Comparison of ENCODE assay signal across 8 cellular contexts in the genomic region with DNA sequence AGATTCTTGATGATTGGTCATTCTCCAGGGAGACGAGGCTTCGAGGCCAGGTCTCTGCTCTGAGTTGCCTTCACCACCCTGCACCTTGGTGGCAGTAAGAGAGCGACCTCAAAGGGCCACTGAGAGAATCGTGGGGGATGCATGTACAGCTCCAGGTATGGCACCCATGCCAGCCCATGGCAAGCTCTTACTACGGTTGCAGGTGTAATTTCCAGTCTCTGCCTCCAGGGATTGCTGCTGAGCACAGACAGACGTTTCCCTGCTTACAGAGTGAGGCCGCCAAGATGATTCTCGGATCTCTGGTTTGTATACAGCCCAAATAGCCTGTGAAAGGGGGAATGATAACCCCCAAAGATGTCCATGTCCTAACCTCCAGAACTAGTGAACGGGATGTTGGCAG. TPM values are rescaled to one million over a fixed set of nuclear protein-coding genes. Genes with fewer than 3 reads are reported as not detected.
DNase-seq lines count a peak whose midpoint lies in the region; ATAC-seq, FAIRE-seq and TF ChIP-seq lines count a peak whose summit lies in the region.

No MANE protein-coding gene starts in this region.

- CTCF ChIA-PET in H1 (lab: Charles Lee; ENCODE audit: partially characterized antibody): interaction anchor here (0.6 to 7.7 kb wide), 43 partner anchors 11 to 300 kb away, joined by 3 to 211 read pairs (median 4); a partner anchor contains a TSS

- H3K4me3 Mint-ChIP-seq in progenitor cell of endocrine pancreas (ENCODE audit: low read depth): no peak overlapping the region

- no peak overlapping the region; the same call in 1 of the 2 replicates for H3K18ac ChIP-seq in H1 (ENCODE audit: extremely low read depth, low read length)

- peak overlapping the region; percentile 0 for H3K27ac Mint-ChIP-seq in progenitor cell of endocrine pancreas

- no peak overlapping the region for H2BK120ac ChIP-seq in H1 (replicated peaks; ENCODE audit: low read depth, low read length)

- no peaks in the 10 kb centered on the region for H3K9me2 ChIP-seq in Loucy (replicated peaks; ENCODE audit: low read depth, low read length)

- H4K20me1 ChIP-seq in Loucy (ENCODE audit: insufficient read depth, low read length, poor library complexity, severe bottlenecking): no peaks in the 10 kb centered on the region
- H4K20me1 ChIP-seq in H1 (replicated peaks in 1 of 2; ENCODE audit: control insufficient read depth in 1 of 2, insufficient read depth in 2 of 2, low read length in 2 of 2): no peaks in the 10 kb centered on the region

- H3K9me3 ChIP-seq in Loucy (ENCODE audit: insufficient read depth, low read depth, low read length): no peaks in the 10 kb centered on the region
- no peaks in the 10 kb centered on the region for H3K9me3 ChIP-seq in H1 (ENCODE audit: insufficient read depth in 2 of 2, low read depth in 1 of 2, low read length in 1 of 2)
- H3K9me3 ChIP-seq in gastroesophageal sphincter: no peaks in the 10 kb centered on the region

- H3K27me3 ChIP-seq in Loucy (ENCODE audit: insufficient read depth, low read length, poor library complexity, severe bottlenecking): no peaks in the 10 kb centered on the region
- no peaks in the 10 kb centered on the region for H3K27me3 ChIP-seq in H1 (replicated peaks in 1 of 4; ENCODE audit: control insufficient read depth in 3 of 4, extremely low read depth in 1 of 4, insufficient read depth in 3 of 4, low read length in 3 of 4)
- H3K27me3 ChIP-seq in gastroesophageal sphincter: peaks cover 20% of the 10 kb centered on the region

- H3K56ac ChIP-seq in H1 (replicated peaks; ENCODE audit: insufficient read length, low read depth, low read length): no peak overlapping the region

- H3K23me2 ChIP-seq in H1 (ENCODE audit: low read depth, low read length): no peaks in the 10 kb centered on the region

- peaks cover 36% of the 10 kb centered on the region for H3K27me3 Mint-ChIP-seq in progenitor cell of endocrine pancreas

- H3K4me3 ChIP-seq in Loucy (ENCODE audit: low read length, poor library complexity, severe bottlenecking): no peak overlapping the region
- no peak overlapping the region for H3K4me3 ChIP-seq in H1 (ENCODE audit: extremely low read depth in 1 of 4, insufficient read depth in 2 of 4, low read depth in 3 of 4, low read length in 4 of 4)
- H3K4me3 ChIP-seq in gastroesophageal sphincter: no peak overlapping the region

- TF ChIP-seq EP300 in H1 (IDR thresholded peaks at IDR 0.05; ENCODE audit: borderline replicate concordance in 1 of 2, low read depth in 2 of 2, low read length in 2 of 2) (no peak), gastroesophageal sphincter (IDR thresholded peaks at IDR 0.05) (no peak)

- H2BK12ac ChIP-seq in H1 (ENCODE audit: low read depth, low read length): no peak overlapping the region

- H3K79me2 ChIP-seq in Loucy (ENCODE audit: insufficient read depth, low read length) (no peaks in the 10 kb centered on the region), H1 (ENCODE audit: control insufficient read depth in 1 of 2, insufficient read depth in 2 of 2, low read length in 2 of 2) (no peaks in the 10 kb centered on the region)

- H3K9me3 Mint-ChIP-seq in progenitor cell of endocrine pancreas (ENCODE audit: low read depth): no peaks in the 10 kb centered on the region

- no peak overlapping the region for H3K23ac ChIP-seq in H1 (ENCODE audit: insufficient read length)

- H2BK5ac ChIP-seq in H1 (ENCODE audit: low read depth, low read length): no peak overlapping the region

- no peak overlapping the region for H4K91ac ChIP-seq in H1 (replicated peaks; ENCODE audit: insufficient read length, low read length)

- no peak overlapping the region for H3K27ac ChIP-seq in H1 (ENCODE audit: low read depth, low read length)
- H3K27ac ChIP-seq in gastroesophageal sphincter: no peak overlapping the region

- TF ChIP-seq CTCF in Loucy (conservative IDR thresholded peaks at IDR 0.05; ENCODE audit: low read length) (peak; percentile 60), H1 (IDR thresholded peaks at IDR 0.05; ENCODE audit: control extremely low read depth in 1 of 3, insufficient read depth in 1 of 3, low read depth in 1 of 3, low read length in 3 of 3) (peak; percentile 64 to 71 (median 67)), progenitor cell of endocrine pancreas (IDR thresholded peaks at IDR 0.05; ENCODE audit: unreplicated experiment) (peak; percentile 62), gastroesophageal sphincter (IDR thresholded peaks at IDR 0.05) (peak in 1 of 4 experiments; percentile 37)

- H3K36me3 Mint-ChIP-seq in progenitor cell of endocrine pancreas (ENCODE audit: insufficient read depth): no peaks in the 10 kb centered on the region

- ATAC-seq in gastroesophageal sphincter: no peak
- no peak for ATAC-seq in GM19463 (IDR thresholded peaks at IDR 0.05; ENCODE audit: unreplicated experiment)

- peak; percentile 89 for FAIRE-seq in H1 (lab: Jason Lieb, UNC)

- no peaks in the 10 kb centered on the region for H3F3A ChIP-seq in Loucy (ENCODE audit: low read depth)

- H3K4me1 Mint-ChIP-seq in progenitor cell of endocrine pancreas (ENCODE audit: low read depth): no peaks in the 10 kb centered on the region

- H2AFZ ChIP-seq in Loucy (ENCODE audit: low read length) (no peak overlapping the region), H1 (ENCODE audit: low read length) (no peak overlapping the region)

- H3K4ac ChIP-seq in H1 (replicated peaks; ENCODE audit: insufficient read length, low read depth, low read length): no peak overlapping the region

- H4K5ac ChIP-seq in H1 (ENCODE audit: insufficient read length, low read depth, low read length): no peak overlapping the region

- WGBS in H1 (ENCODE audit: extremely low coverage in 1 of 2, insufficient coverage in 1 of 2, insufficient read length in 1 of 2, insufficient replicate concordance in 2 of 2, low coverage in 1 of 2, low lambda C conversion rate in 2 of 2, missing lambda C conversion rate in 1 of 2), 2 experiments: 44% methylated on average over 9 of the region's 9 CpGs; no CpG with 5 or more reads in 1 of the 2 experiments
- WGBS in gastroesophageal sphincter (ENCODE audit: low coverage in 1 of 2), 2 donors: 0 to 23% methylated on average over 1 to 5 of the region's 9 CpGs

- H3K9ac ChIP-seq in Loucy (ENCODE audit: low read depth, low read length, poor library complexity, severe bottlenecking): no peak overlapping the region
- no peak overlapping the region for H3K9ac ChIP-seq in H1 (replicated peaks in 1 of 4; ENCODE audit: extremely low read depth in 1 of 4, low read depth in 3 of 4, low read length in 3 of 4)

- POLR2A ChIA-PET in H1 (lab: Charles Lee; ENCODE audit: partially characterized antibody): interaction anchor here (0.6 kb wide), 1 partner anchor 324 kb away, joined by 3 read pairs; no protein-coding TSS in a partner anchor

- H4K8ac ChIP-seq in H1 (ENCODE audit: extremely low read depth, insufficient read depth, low read length): no peak overlapping the region

- H3K4me1 ChIP-seq in Loucy (ENCODE audit: insufficient read depth, low read length, poor library complexity, severe bottlenecking): no peaks in the 10 kb centered on the region
- no peaks in the 10 kb centered on the region for H3K4me1 ChIP-seq in H1 (replicated peaks in 1 of 4; ENCODE audit: control insufficient read depth in 3 of 4, insufficient read depth in 4 of 4, low read length in 3 of 4)
- no peaks in the 10 kb centered on the region for H3K4me1 ChIP-seq in gastroesophageal sphincter

- H2BK20ac ChIP-seq in H1 (ENCODE audit: low read length): no peak overlapping the region

- TF ChIP-seq RAD21 in H1 (IDR thresholded peaks at IDR 0.05 in 1 of 2, conservative IDR thresholded peaks at IDR 0.05 in 1 of 2; ENCODE audit: low read depth in 2 of 2, low read length in 2 of 2): peak; percentile 69 to 71

- H2AK5ac ChIP-seq in H1 (ENCODE audit: low read depth, low read length): no peak overlapping the region

- H3K36me3 ChIP-seq in Loucy (ENCODE audit: insufficient read depth, low read length): no peaks in the 10 kb centered on the region
- no peaks in the 10 kb centered on the region for H3K36me3 ChIP-seq in H1 (ENCODE audit: control insufficient read depth in 2 of 4, insufficient read depth in 4 of 4, low read length in 3 of 4)
- no peaks in the 10 kb centered on the region for H3K36me3 ChIP-seq in gastroesophageal sphincter

- H3K14ac ChIP-seq in H1 (ENCODE audit: insufficient read length): no peak overlapping the region

- H3K4me2 ChIP-seq in Loucy (ENCODE audit: low read depth, low read length, poor library complexity, severe bottlenecking) (no peak overlapping the region), H1 (ENCODE audit: insufficient read depth in 1 of 2, low read depth in 2 of 2, low read length in 2 of 2) (no peak overlapping the region)

- 0 out of 2 replicates have a peak overlapping the region, but pooled peaks have one; percentile 10 for H2BK15ac ChIP-seq in H1 (ENCODE audit: low read length)

- DNase-seq in NCI-H526 (lab: John Stamatoyannopoulos, UW) (peak; percentile 10 to 27), NCI-H526 treated with DMSO at 0.1 percent for 48 hours (lab: John Stamatoyannopoulos, UW) (no peak), H1 (ENCODE audit: low read depth in 1 of 2, low spot score in 2 of 2) (peak in 1 of 2 experiments; percentile 75), progenitor cell of endocrine pancreas (ENCODE audit: low spot score, unreplicated experiment) (no peak)
- DNase-seq in stimulated activated naive CD4-positive, alpha-beta T cell treated with Interleukin-2 at 50 U/mL for 16 hours (lab: John Stamatoyannopoulos, UW): no peak

- H3K79me1 ChIP-seq in H1 (ENCODE audit: low read depth, low read length): no peaks in the 10 kb centered on the region

- TF ChIP-seq POLR2A in H1 (IDR thresholded peaks at IDR 0.05; ENCODE audit: control extremely low read depth in 1 of 2, low read depth in 2 of 2, low read length in 2 of 2) (no peak), gastroesophageal sphincter (IDR thresholded peaks at IDR 0.05) (no peak)

TF ChIP-seq in H1, 55 proteins besides CTCF, POLR2A, EP300 and RAD21 (continues in another document):
- no peak for TF ChIP-seq POU5F1 (IDR thresholded peaks at IDR 0.05; ENCODE audit: low read depth, low read length)

RNA-seq across cellular contexts. Expression of a gene that starts 16.3 kb away (rescaled TPM):
- 0.11 TPM in 1 of 2 replicates, not detected in the other for total RNA-seq in H1 (2021; fragmentation: NEBNext Ultra II Directional; extraction: Animal tissue kit (Norgen Biotek cat#: 25700))
- polyA plus RNA-seq in H1 (2011; rRNA removed): 0.21 and 0.28 TPM in 2 replicates
- 0.21 TPM for polyA plus RNA-seq in H1 (2011; cell fraction: cytosol; rRNA removed)
- polyA plus RNA-seq in H1 (2011; cell fraction: nucleus; rRNA removed): 0.04 TPM
- 0.07 to 0.18 TPM (median 0.15 TPM) in 3 of 4 replicates, not detected in the other for polyA plus RNA-seq in H1 (2012, experiment 1 of 2)
- polyA plus RNA-seq in H1 (2012, experiment 2 of 2): 0.13 TPM
- 0.12 TPM for polyA plus RNA-seq in H1 (2013, experiment 1 of 2)
- polyA plus RNA-seq in H1 (2013, experiment 2 of 2): 0.13 TPM
- 0.06 and 0.12 TPM in 2 replicates for polyA minus RNA-seq in H1 (2011; rRNA and poly(A)+ RNA removed)
- polyA minus RNA-seq in H1 (2011; cell fraction: cytosol; rRNA and poly(A)+ RNA removed): not detected
- 0.50 TPM for polyA minus RNA-seq in H1 (2011; cell fraction: nucleus; rRNA and poly(A)+ RNA removed)
- 0.13 TPM in 1 of 2 replicates, not detected in the other for total RNA-seq in progenitor cell of endocrine pancreas
- total RNA-seq in gastroesophageal sphincter: not detected

Comparison
In these comparisons a context has a peak if more than half of its experiments do, and no peak if none do; other contexts are left out.
1. DNase-seq: peak in NCI-H526 (2 of 2); none in NCI-H526 treated with DMSO at 0.1 percent for 48 hours (single experiment), progenitor cell of endocrine pancreas (single experiment) and stimulated activated naive CD4-positive, alpha-beta T cell treated with Interleukin-2 at 50 U/mL for 16 hours (single experiment).